ENCODE assay signal across 9 cellular contexts in genomic region chr2:217610411-217610814, GRCh38.
DNase-seq lines count a peak whose midpoint lies in the region; ATAC-seq, FAIRE-seq and TF ChIP-seq lines count a peak whose summit lies in the region.
"Had no signal": no experiment of that assay in that cellular context is flagged by ENCODE, and none has a peak within 500 bp of the region (broad histone marks: within the 10 kb centered on the region; RNA-seq: fewer than 3 reads in every experiment).

No MANE protein-coding gene starts in this region.

- no peak overlapping the region for H3K27ac ChIP-seq in GM12878 (ENCODE audit: control insufficient read depth, insufficient read depth)

- no peak for TF ChIP-seq RAD21 in GM12878 (IDR thresholded peaks at IDR 0.05; ENCODE audit: insufficient read depth, low read depth, low read length)

- intact Hi-C loops in GM12878 (cut with micrococcal nuclease; ENCODE audit: unreplicated experiment) = no loop called here

- BruUV-seq in GM12878 (replicated peaks; lab: Mats Ljungman, UMichigan) = no TSS peak

- H3K4me3 ChIP-seq in GM12878 = no peak overlapping the region
- H3K4me3 ChIP-seq: skin epidermis had no signal

- TF ChIP-seq EP300 in GM12878 (IDR thresholded peaks at IDR 0.05; ENCODE audit: borderline replicate concordance in 1 of 2, control insufficient read depth in 1 of 2, low read depth in 2 of 2, low read length in 2 of 2) = no peak

- SMC1A ChIA-PET in GM12878 (lab: Charles Lee; ENCODE audit: uncharacterized antibody, unreplicated experiment) = interaction anchor here (0.9 kb wide), 1 partner anchor 9 kb away, joined by 3 read pairs; no protein-coding TSS in a partner anchor

- H4K20me1 ChIP-seq in GM12878 (ENCODE audit: control insufficient read depth, insufficient read depth) = no peaks in the 10 kb centered on the region

- TF ChIP-seq POLR2A in GM12878 (IDR thresholded peaks at IDR 0.05; ENCODE audit: low read depth, low read length) = no peak

- H3K27me3 Mint-ChIP-seq in osteocyte (ENCODE audit: unreplicated experiment) = peaks cover 6% of the 10 kb centered on the region

- H3K36me3 Mint-ChIP-seq in osteocyte (ENCODE audit: unreplicated experiment) = no peaks in the 10 kb centered on the region

- in situ Hi-C loops in GM12878 (cut with MboI) = no loop called here

- DNase-seq in SHP77 treated with DMSO at 0.1 percent for 48 hours (lab: John Stamatoyannopoulos, UW) (peak; percentile 90), GM12878 (ENCODE audit: low read depth, low spot score) (peak; percentile 31), DMS 273 treated with DMSO at 0.1 percent for 48 hours (lab: John Stamatoyannopoulos, UW) (no peak), SIG-M5 treated with dmso at 0.1 percent for 504 hours (lab: John Stamatoyannopoulos, UW; ENCODE audit: unreplicated experiment) (no peak), NCI-H226 (no peak), osteocyte (ENCODE audit: extremely low spot score, unreplicated experiment) (no peak)
- peak; percentile 15 to 41 for DNase-seq in stimulated activated CD8-positive, alpha-beta memory T cell treated with anti-CD3 and anti-CD28 coated beads, Interleukin-2, amount 100 ng/mL, for 48 hours (ENCODE audit: low read depth in 2 of 2)

- RAD21 ChIA-PET in GM12878 (lab: Charles Lee; ENCODE audit: unreplicated experiment) = no interaction called here

- no peaks in the 10 kb centered on the region for H3K36me3 ChIP-seq in GM12878 (ENCODE audit: control insufficient read depth in 2 of 2, insufficient read depth in 2 of 2, low read length in 1 of 2)

- ATAC-seq in GM21576 (IDR thresholded peaks at IDR 0.05; ENCODE audit: unreplicated experiment) = peak; percentile 78
- peak; percentile 66 for ATAC-seq in GM12878

- POLR2A ChIA-PET in GM12878 (lab: Charles Lee) = no interaction called here

- CTCF ChIA-PET in GM12878 (lab: Yijun Ruan, JAX) = no interaction called here

- H3K4me2 ChIP-seq in GM12878 (ENCODE audit: control insufficient read depth, insufficient read depth) = no peak overlapping the region

- peaks cover 13% of the 10 kb centered on the region for H3K4me1 ChIP-seq in GM12878 (ENCODE audit: control insufficient read depth, insufficient read depth, low read length)

- TF ChIP-seq CTCF in GM12878 (IDR thresholded peaks at IDR 0.05 in 2 of 3, conservative IDR thresholded peaks at IDR 0.05 in 1 of 3; ENCODE audit: control insufficient read depth in 2 of 3, extremely low read depth in 1 of 3, insufficient read depth in 1 of 3, low read depth in 3 of 3, low read length in 3 of 3) (no peak), osteocyte (IDR thresholded peaks at IDR 0.05) (no peak)

- no peak overlapping the region; the same call in 1 of the 2 replicates for H2AFZ ChIP-seq in GM12878 (ENCODE audit: control insufficient read depth, low read depth, low read length)

- no peak for FAIRE-seq in GM12878 (lab: Jason Lieb, UNC)

- no peak overlapping the region for H3K27ac Mint-ChIP-seq in osteocyte (ENCODE audit: unreplicated experiment)

- no peaks in the 10 kb centered on the region for H3K9me3 ChIP-seq in GM12878 (replicated peaks; ENCODE audit: control insufficient read depth, insufficient read depth, low read length)

- 5% methylated on average over 6 of the region's 6 CpGs for WGBS in GM12878 (ENCODE audit: insufficient coverage, insufficient replicate concordance, low lambda C conversion rate, missing lambda C conversion rate)

- no peaks in the 10 kb centered on the region for H3K9me3 Mint-ChIP-seq in osteocyte (ENCODE audit: unreplicated experiment)

- H3K4me3 Mint-ChIP-seq in osteocyte (ENCODE audit: unreplicated experiment) = no peak overlapping the region

- H3K79me2 ChIP-seq in GM12878 (ENCODE audit: control insufficient read depth, insufficient read depth, low read length) = no peaks in the 10 kb centered on the region

- H3K4me1 Mint-ChIP-seq in osteocyte (ENCODE audit: unreplicated experiment) = peaks cover 23% of the 10 kb centered on the region

- no peaks in the 10 kb centered on the region; a peak in 2 of 4 replicates for H3K27me3 ChIP-seq in GM12878 (replicated peaks in 1 of 2; ENCODE audit: control insufficient read depth in 2 of 2, insufficient read depth in 2 of 2, low read length in 1 of 2)

- no peak overlapping the region for H3K9ac ChIP-seq in GM12878 (ENCODE audit: control insufficient read depth, insufficient read depth, low read length)

TF ChIP-seq in GM12878, 131 proteins besides CTCF, POLR2A, EP300 and RAD21 (continues in another document):
- TF ChIP-seq E2F8 (IDR thresholded peaks at IDR 0.05; ENCODE audit: low read depth, partially characterized antibody) (no peak), STAT1 (conservative IDR thresholded peaks at IDR 0.05) (no peak), BCL3 (IDR thresholded peaks at IDR 0.05; ENCODE audit: borderline replicate concordance, insufficient read depth, low read depth, low read length, poor library complexity, severe bottlenecking) (no peak), JUNB (IDR thresholded peaks at IDR 0.05) (no peak), PBX3 (IDR thresholded peaks at IDR 0.05; ENCODE audit: insufficient replicate concordance, low read depth, low read length) (peak; percentile 9), EGR1 (IDR thresholded peaks at IDR 0.05; ENCODE audit: borderline replicate concordance in 1 of 2, low read depth in 2 of 2, low read length in 2 of 2) (peak in 1 of 2 experiments; percentile 93; a peak in 2 of 3 replicates), PKNOX1 (IDR thresholded peaks at IDR 0.05) (peak; percentile 75), CREM (IDR thresholded peaks at IDR 0.05; ENCODE audit: low read depth) (peak; percentile 52; the same call in 1 of the 2 replicates), MTA3 (IDR thresholded peaks at IDR 0.05; ENCODE audit: borderline replicate concordance, low read length) (no peak), SMAD1 (IDR thresholded peaks at IDR 0.05; ENCODE audit: low read depth, partially characterized antibody) (no peak), EED (IDR thresholded peaks at IDR 0.05; ENCODE audit: low read depth) (peak; percentile 74), IKZF2 (IDR thresholded peaks at IDR 0.05) (no peak), ETV6 (conservative IDR thresholded peaks at IDR 0.05 in 1 of 2, IDR thresholded peaks at IDR 0.05 in 1 of 2; ENCODE audit: borderline replicate concordance in 1 of 2, low read depth in 1 of 2) (peak in 1 of 2 experiments; percentile 62; a peak in 1 of 4 replicates), CHD1 (IDR thresholded peaks at IDR 0.05; ENCODE audit: low read depth, low read length) (no peak)

Comparison
In these comparisons a context has a peak if more than half of its experiments do, and no peak if none do; other contexts are left out.
1. DNase-seq: peak in SHP77 treated with DMSO at 0.1 percent for 48 hours (single experiment), GM12878 (single experiment) and stimulated activated CD8-positive, alpha-beta memory T cell treated with anti-CD3 and anti-CD28 coated beads, Interleukin-2, amount 100 ng/mL, for 48 hours (2 of 2); none in DMS 273 treated with DMSO at 0.1 percent for 48 hours (single experiment), SIG-M5 treated with dmso at 0.1 percent for 504 hours (single experiment), NCI-H226 (single experiment) and osteocyte (single experiment).